Comparison of ENCODE assay signal across 19 cellular contexts in the genomic region with DNA sequence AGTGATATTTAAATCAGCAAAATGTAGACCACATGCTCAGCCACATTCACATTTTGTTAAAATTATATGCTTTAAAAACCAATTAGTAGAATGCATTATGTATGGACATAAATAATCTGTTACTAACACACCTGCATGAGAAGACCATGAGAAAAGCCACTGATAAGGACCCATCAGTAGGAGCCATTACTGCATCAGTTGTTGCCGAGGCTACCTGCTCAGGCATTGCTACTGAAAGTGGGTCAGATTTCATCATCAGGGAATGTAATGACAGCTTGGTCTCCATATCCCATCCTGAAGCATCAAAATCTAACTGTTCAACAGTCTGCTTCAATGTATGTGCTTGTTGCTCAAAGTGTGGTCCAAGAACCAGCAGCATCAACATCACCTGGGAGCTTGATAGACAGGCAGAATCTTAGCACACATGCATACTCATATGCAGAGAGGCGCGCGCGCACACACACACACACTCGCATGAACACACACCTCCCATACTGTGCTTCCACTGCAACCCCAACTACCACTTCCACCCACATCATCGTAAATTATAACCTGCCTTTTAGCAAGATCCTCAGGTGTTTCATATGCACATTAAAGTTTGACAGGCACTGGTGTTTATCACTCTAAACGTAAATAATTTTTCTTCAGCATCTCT.
A peak's percentile ranks its signal among the peaks of the same experiment; 100 is the strongest.
DNase-seq lines count a peak whose midpoint lies in the region; ATAC-seq and TF ChIP-seq lines count a peak whose summit lies in the region.
"Had no signal": no experiment of that assay in that cellular context is flagged by ENCODE, and none has a peak within 500 bp of the region (broad histone marks: within the 10 kb centered on the region; RNA-seq: fewer than 3 reads in every experiment).

No MANE protein-coding gene starts in this region.

- H3K4me1 Mint-ChIP-seq in activated CD4-positive, alpha-beta T cell treated with anti-CD3 and anti-CD28 coated beads for 36 hours = no peaks in the 10 kb centered on the region
- H3K4me1 Mint-ChIP-seq in stimulated activated memory B cell treated with anti-CD40 and anti-IgM and Interleukin-4, amounts not matched to agents 10 μg/mL and 1 μg/mL and 100 μg/mL, for 72 hours = no peaks in the 10 kb centered on the region
- peaks cover 12% of the 10 kb centered on the region for H3K4me1 Mint-ChIP-seq in progenitor cell of endocrine pancreas (ENCODE audit: low read depth)
- H3K4me1 Mint-ChIP-seq: CD14-positive monocyte had no signal

- no peaks in the 10 kb centered on the region for H3K9me3 Mint-ChIP-seq in activated CD4-positive, alpha-beta T cell treated with anti-CD3 and anti-CD28 coated beads for 36 hours (ENCODE audit: low read depth)
- no peaks in the 10 kb centered on the region for H3K9me3 Mint-ChIP-seq in stimulated activated memory B cell treated with anti-CD40 and anti-IgM and Interleukin-4, amounts not matched to agents 10 μg/mL and 1 μg/mL and 100 μg/mL, for 72 hours
- H3K9me3 Mint-ChIP-seq in progenitor cell of endocrine pancreas (ENCODE audit: low read depth) = no peaks in the 10 kb centered on the region

- POLR2A ChIA-PET in activated CD4-positive, alpha-beta T cell treated with anti-CD3 and anti-CD28 coated beads for 36 hours (lab: Charles Lee) = interaction anchor here (0.6 kb wide), 2 partner anchors 34 to 1384 kb away, joined by 3 to 5 read pairs; no protein-coding TSS in a partner anchor

- intact Hi-C loops in activated CD4-positive, alpha-beta T cell treated with anti-CD3 and anti-CD28 coated beads for 36 hours (cut with DNase I, micrococcal nuclease) = no loop called here

- H3K27me3 Mint-ChIP-seq in activated CD4-positive, alpha-beta T cell treated with anti-CD3 and anti-CD28 coated beads for 36 hours = peaks cover 17% of the 10 kb centered on the region
- peaks cover 18% of the 10 kb centered on the region for H3K27me3 Mint-ChIP-seq in stimulated activated memory B cell treated with anti-CD40 and anti-IgM and Interleukin-4, amounts not matched to agents 10 μg/mL and 1 μg/mL and 100 μg/mL, for 72 hours
- H3K27me3 Mint-ChIP-seq in progenitor cell of endocrine pancreas = peaks cover 80% of the 10 kb centered on the region

- H3K36me3 Mint-ChIP-seq in activated CD4-positive, alpha-beta T cell treated with anti-CD3 and anti-CD28 coated beads for 36 hours (ENCODE audit: low read depth) = no peaks in the 10 kb centered on the region
- H3K36me3 Mint-ChIP-seq in stimulated activated memory B cell treated with anti-CD40 and anti-IgM and Interleukin-4, amounts not matched to agents 10 μg/mL and 1 μg/mL and 100 μg/mL, for 72 hours = no peaks in the 10 kb centered on the region
- no peaks in the 10 kb centered on the region for H3K36me3 Mint-ChIP-seq in progenitor cell of endocrine pancreas (ENCODE audit: insufficient read depth)
- H3K36me3 Mint-ChIP-seq: CD14-positive monocyte had no signal

- CTCF ChIA-PET in activated CD4-positive, alpha-beta T cell treated with anti-CD3 and anti-CD28 coated beads for 36 hours (lab: Charles Lee) = interaction anchor here (1.0 to 3.0 kb wide), 3 partner anchors 10 to 14 kb away, joined by 3 to 11 read pairs (median 3); no protein-coding TSS in a partner anchor

- H3K4me3 Mint-ChIP-seq in activated CD4-positive, alpha-beta T cell treated with anti-CD3 and anti-CD28 coated beads for 36 hours = no peak overlapping the region
- H3K4me3 Mint-ChIP-seq in stimulated activated memory B cell treated with anti-CD40 and anti-IgM and Interleukin-4, amounts not matched to agents 10 μg/mL and 1 μg/mL and 100 μg/mL, for 72 hours = no peak overlapping the region
- H3K4me3 Mint-ChIP-seq in progenitor cell of endocrine pancreas (ENCODE audit: low read depth) = no peak overlapping the region
- H3K4me3 Mint-ChIP-seq: CD14-positive monocyte had no signal

- DNase-seq in NCI-H1105 treated with DMSO at 0.1 percent for 48 hours (lab: John Stamatoyannopoulos, UW) (peak; percentile 24), NCI-H1105 (lab: John Stamatoyannopoulos, UW) (no peak), NCI-H146 treated with DMSO at 0.1 percent for 48 hours (lab: John Stamatoyannopoulos, UW; ENCODE audit: unreplicated experiment) (peak; percentile 44), progenitor cell of endocrine pancreas (ENCODE audit: low spot score, unreplicated experiment) (no peak), NCI-H1092 treated with DMSO at 0.1 percent for 48 hours (lab: John Stamatoyannopoulos, UW) (no peak)
- peak; percentile 29 for DNase-seq in activated CD4-positive, alpha-beta T cell treated with anti-CD3 and anti-CD28 coated beads for 36 hours
- no peak for DNase-seq in activated CD4-positive, alpha-beta T cell treated with anti-CD3 and anti-CD28 coated beads for 4 hours
- DNase-seq: 8988T, ACHN, BE2C, Calu3, NCI-H1048, NCI-H1694 treated with DMSO at 0.1 percent for 48 hours, NCI-H446 treated with DMSO at 0.1 percent for 48 hours, NCI-H526, SIG-M5 had no signal

- H3K27ac Mint-ChIP-seq in activated CD4-positive, alpha-beta T cell treated with anti-CD3 and anti-CD28 coated beads for 36 hours = no peak overlapping the region
- H3K27ac Mint-ChIP-seq in stimulated activated memory B cell treated with anti-CD40 and anti-IgM and Interleukin-4, amounts not matched to agents 10 μg/mL and 1 μg/mL and 100 μg/mL, for 72 hours = no peak overlapping the region
- H3K27ac Mint-ChIP-seq in progenitor cell of endocrine pancreas = no peak overlapping the region
- H3K27ac Mint-ChIP-seq: CD14-positive monocyte had no signal

- no peak for TF ChIP-seq CTCF in progenitor cell of endocrine pancreas (IDR thresholded peaks at IDR 0.05; ENCODE audit: unreplicated experiment)

- no peak for ATAC-seq in activated CD4-positive, alpha-beta T cell treated with anti-CD3 and anti-CD28 coated beads for 36 hours
- ATAC-seq in stimulated activated memory B cell treated with anti-CD40 and anti-IgM and Interleukin-4, amounts not matched to agents 10 μg/mL and 1 μg/mL and 100 μg/mL, for 72 hours = peak; percentile 31
- ATAC-seq: HCT116 had no signal

Comparison
In these comparisons a context has a peak if more than half of its experiments do, and no peak if none do; other contexts are left out.
1. DNase-seq: peak in NCI-H1105 treated with DMSO at 0.1 percent for 48 hours (single experiment), activated CD4-positive, alpha-beta T cell treated with anti-CD3 and anti-CD28 coated beads for 36 hours (single experiment) and NCI-H146 treated with DMSO at 0.1 percent for 48 hours (single experiment); none in NCI-H1105 (single experiment), activated CD4-positive, alpha-beta T cell treated with anti-CD3 and anti-CD28 coated beads for 4 hours (0 of 2), progenitor cell of endocrine pancreas (single experiment) and NCI-H1092 treated with DMSO at 0.1 percent for 48 hours (single experiment).